ENCODE assay signal across 8 cellular contexts in the genomic region with DNA sequence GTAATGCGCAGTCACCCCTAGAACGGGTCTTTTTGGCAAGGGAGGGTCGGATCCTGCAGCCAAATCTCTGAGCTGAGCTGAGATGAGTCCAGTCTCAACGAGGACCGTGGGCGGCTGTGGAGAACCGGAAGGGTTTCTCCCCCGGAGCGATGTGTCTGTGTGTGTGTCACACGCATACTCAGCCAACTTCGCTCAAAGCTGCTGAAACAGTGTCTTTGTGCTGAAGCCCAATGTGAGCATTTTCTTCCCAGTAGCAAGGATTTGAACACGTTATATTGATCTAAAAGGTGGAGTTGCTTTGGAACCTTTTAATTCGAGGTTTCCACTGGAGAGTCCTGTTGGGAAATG. TPM values are rescaled to one million over a fixed set of nuclear protein-coding genes. Genes with fewer than 3 reads are reported as not detected.
DNase-seq lines count a peak whose midpoint lies in the region; ATAC-seq and TF ChIP-seq lines count a peak whose summit lies in the region.

No MANE protein-coding gene starts in this region.

- no peaks in the 10 kb centered on the region for H3K9me3 Mint-ChIP-seq in Caco-2 (ENCODE audit: unreplicated experiment)

- H3K27me3 Mint-ChIP-seq in Caco-2 (ENCODE audit: insufficient read depth, unreplicated experiment) = no peaks in the 10 kb centered on the region

- intact Hi-C loops in Caco-2 (cut with micrococcal nuclease; ENCODE audit: unreplicated experiment) = no loop called here

- no peak for TF ChIP-seq CTCF in Caco-2 (IDR thresholded peaks at IDR 0.05; ENCODE audit: insufficient read depth in 1 of 2, low read depth in 1 of 2, low read length in 1 of 2, severe bottlenecking in 1 of 2, unreplicated experiment in 1 of 2)
- TF ChIP-seq CTCF in epithelial cell of proximal tubule (conservative IDR thresholded peaks at IDR 0.05; ENCODE audit: low read depth, low read length) = no peak
- TF ChIP-seq CTCF in GM13976 (IDR thresholded peaks at IDR 0.05; ENCODE audit: borderline replicate concordance, control extremely low read depth, extremely low read depth, insufficient read depth, missing control alignments) = no peak

- POLR2A ChIA-PET in Caco-2 (lab: Charles Lee) = no interaction called here

- ATAC-seq in GM19467 (IDR thresholded peaks at IDR 0.05; ENCODE audit: unreplicated experiment) (no peak), HG03159 (IDR thresholded peaks at IDR 0.05; ENCODE audit: unreplicated experiment) (no peak)

- H3K4me1 Mint-ChIP-seq in Caco-2 (ENCODE audit: low read depth, unreplicated experiment) = peaks cover 12% of the 10 kb centered on the region

- no peaks in the 10 kb centered on the region for H3K27me3 ChIP-seq in Caco-2 (replicated peaks; ENCODE audit: control insufficient read depth, insufficient read depth, low read length)

- H3K9me3 ChIP-seq in Caco-2 = no peaks in the 10 kb centered on the region

- H3K4me1 ChIP-seq in Caco-2 = peaks cover 20% of the 10 kb centered on the region

- CTCF ChIA-PET in Caco-2 (lab: Charles Lee) = interaction anchor here (2.1 kb wide), 1 partner anchor 171 kb away, joined by 11 read pairs; no protein-coding TSS in a partner anchor

- peaks cover 1% of the 10 kb centered on the region; the same call in 1 of the 2 replicates for H3K36me3 ChIP-seq in Caco-2 (ENCODE audit: control insufficient read depth, insufficient read depth, low read length)

- peak in 1 of 2 experiments; percentile 32 for DNase-seq in Caco-2
- peak; percentile 6 for DNase-seq in NOMO-1 treated with dmso at 0.1 percent for 144 hours (lab: John Stamatoyannopoulos, UW; ENCODE audit: unreplicated experiment)
- no peak for DNase-seq in epithelial cell of proximal tubule (ENCODE audit: low read depth)
- DNase-seq in occipital lobe (lab: John Stamatoyannopoulos, UW) = peak; percentile 27
- no peak for DNase-seq in GM13976 (ENCODE audit: low spot score)
- no peak for DNase-seq in NCI-H2081 (lab: John Stamatoyannopoulos, UW)

- peaks cover under 1% of the 10 kb centered on the region for H3K36me3 Mint-ChIP-seq in Caco-2 (ENCODE audit: insufficient read depth, unreplicated experiment)

- no peak overlapping the region for H3K27ac Mint-ChIP-seq in Caco-2 (ENCODE audit: unreplicated experiment)

- H3K4me3 Mint-ChIP-seq in Caco-2 (ENCODE audit: unreplicated experiment) = peak overlapping the region; percentile 83

- no TSS peak for BruUV-seq in Caco-2 (replicated peaks; lab: Mats Ljungman, UMichigan)

- H3K4me3 ChIP-seq in Caco-2 (ENCODE audit: low read depth, low read length) (peak overlapping the region; percentile 62), epithelial cell of proximal tubule (ENCODE audit: low read depth, low read length) (peak overlapping the region; percentile 73)

- in situ Hi-C loops in GM13976 (cut with MboI; ENCODE audit: low sequenced_read_pairs, unreplicated experiment) = no loop called here

RNA-seq across cellular contexts. Expression of a gene that starts 1.4 kb away (rescaled TPM):
- total RNA-seq in Caco-2 (2022) = 29.5 and 33.2 TPM in 2 replicates
- 33.7 and 85.0 TPM in 2 replicates for total RNA-seq in epithelial cell of proximal tubule
- total RNA-seq in occipital lobe = 4.1 TPM

Comparison
In these comparisons a context has a peak if more than half of its experiments do, and no peak if none do; other contexts are left out.
1. DNase-seq: peak in NOMO-1 treated with dmso at 0.1 percent for 144 hours (single experiment) and occipital lobe (single experiment); none in epithelial cell of proximal tubule (single experiment), GM13976 (single experiment) and NCI-H2081 (0 of 2).